In the genomic region with DNA sequence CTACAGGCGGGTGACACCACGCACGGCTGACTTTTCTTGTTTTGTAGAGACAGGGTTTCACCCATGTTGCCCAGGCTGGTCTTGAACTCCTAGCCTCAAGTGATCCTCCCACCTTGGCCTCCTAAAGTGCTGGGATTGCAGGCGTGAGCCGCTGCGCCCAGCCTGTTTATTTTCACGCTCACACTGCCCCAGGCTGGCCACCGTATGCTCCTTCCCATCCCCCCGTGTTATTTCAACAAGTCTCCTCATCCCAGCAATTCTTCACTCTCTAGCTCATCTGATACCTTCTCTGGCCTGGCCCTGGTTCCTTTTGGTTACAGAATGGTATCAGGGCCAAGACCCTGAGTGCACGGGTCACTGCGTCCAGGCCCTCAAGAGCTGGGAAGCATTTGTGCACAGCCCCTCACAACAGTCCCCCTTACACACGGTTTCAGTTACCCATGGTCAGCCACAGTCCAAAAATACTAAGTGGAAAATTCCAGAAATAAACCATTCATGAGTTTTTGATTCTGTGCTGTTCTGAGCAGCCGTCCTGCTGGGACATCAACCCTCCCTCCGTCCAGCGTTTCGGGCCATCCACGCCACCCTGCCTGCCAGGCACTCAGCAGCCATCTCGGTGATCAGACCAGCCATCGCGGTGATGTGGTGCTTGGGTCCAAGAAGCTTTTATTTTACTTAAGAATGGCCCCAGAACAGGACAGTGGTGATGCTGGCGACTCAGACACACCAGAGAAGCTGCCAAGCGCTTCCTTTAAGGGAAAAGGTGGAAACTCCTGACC, we compare ENCODE assay signal across 1 cellular context.
TF ChIP-seq lines count a peak whose summit lies in the region.

No MANE protein-coding gene starts in this region.

TF ChIP-seq in HepG2, 621 proteins besides CTCF, POLR2A, EP300 and RAD21 (continued from another document):
- TF ChIP-seq, protein P1, sequence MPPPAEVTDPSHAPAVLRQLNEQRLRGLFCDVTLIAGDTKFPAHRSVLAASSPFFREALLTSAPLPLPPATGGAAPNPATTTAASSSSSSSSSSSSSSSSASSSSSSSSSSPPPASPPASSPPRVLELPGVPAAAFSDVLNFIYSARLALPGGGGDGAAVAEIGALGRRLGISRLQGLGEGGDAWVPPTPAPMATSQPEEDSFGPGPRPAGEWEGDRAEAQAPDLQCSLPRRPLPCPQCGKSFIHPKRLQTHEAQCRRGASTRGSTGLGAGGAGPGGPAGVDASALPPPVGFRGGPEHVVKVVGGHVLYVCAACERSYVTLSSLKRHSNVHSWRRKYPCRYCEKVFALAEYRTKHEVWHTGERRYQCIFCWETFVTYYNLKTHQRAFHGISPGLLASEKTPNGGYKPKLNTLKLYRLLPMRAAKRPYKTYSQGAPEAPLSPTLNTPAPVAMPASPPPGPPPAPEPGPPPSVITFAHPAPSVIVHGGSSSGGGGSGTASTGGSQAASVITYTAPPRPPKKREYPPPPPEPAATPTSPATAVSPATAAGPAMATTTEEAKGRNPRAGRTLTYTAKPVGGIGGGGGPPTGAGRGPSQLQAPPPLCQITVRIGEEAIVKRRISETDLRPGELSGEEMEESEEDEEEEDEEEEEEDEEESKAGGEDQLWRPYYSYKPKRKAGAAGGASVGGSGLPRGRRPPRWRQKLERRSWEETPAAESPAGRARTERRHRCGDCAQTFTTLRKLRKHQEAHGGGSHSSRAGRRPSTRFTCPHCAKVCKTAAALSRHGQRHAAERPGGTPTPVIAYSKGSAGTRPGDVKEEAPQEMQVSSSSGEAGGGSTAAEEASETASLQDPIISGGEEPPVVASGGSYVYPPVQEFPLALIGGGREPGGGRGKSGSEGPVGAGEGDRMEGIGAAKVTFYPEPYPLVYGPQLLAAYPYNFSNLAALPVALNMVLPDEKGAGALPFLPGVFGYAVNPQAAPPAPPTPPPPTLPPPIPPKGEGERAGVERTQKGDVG (CRISPR knock-in tag; IDR thresholded peaks at IDR 0.05; ENCODE audit: borderline replicate concordance), result no peak
- TF ChIP-seq XBP1 (CRISPR knock-in tag; IDR thresholded peaks at IDR 0.05), result no peak
- TF ChIP-seq ZNF484 (CRISPR knock-in tag; IDR thresholded peaks at IDR 0.05; ENCODE audit: borderline replicate concordance, low read depth), result no peak
- no peak for TF ChIP-seq FOXP1 (IDR thresholded peaks at IDR 0.05)
- no peak for TF ChIP-seq FOXP1 (CRISPR knock-in tag; IDR thresholded peaks at IDR 0.05)
- TF ChIP-seq, protein P2, sequence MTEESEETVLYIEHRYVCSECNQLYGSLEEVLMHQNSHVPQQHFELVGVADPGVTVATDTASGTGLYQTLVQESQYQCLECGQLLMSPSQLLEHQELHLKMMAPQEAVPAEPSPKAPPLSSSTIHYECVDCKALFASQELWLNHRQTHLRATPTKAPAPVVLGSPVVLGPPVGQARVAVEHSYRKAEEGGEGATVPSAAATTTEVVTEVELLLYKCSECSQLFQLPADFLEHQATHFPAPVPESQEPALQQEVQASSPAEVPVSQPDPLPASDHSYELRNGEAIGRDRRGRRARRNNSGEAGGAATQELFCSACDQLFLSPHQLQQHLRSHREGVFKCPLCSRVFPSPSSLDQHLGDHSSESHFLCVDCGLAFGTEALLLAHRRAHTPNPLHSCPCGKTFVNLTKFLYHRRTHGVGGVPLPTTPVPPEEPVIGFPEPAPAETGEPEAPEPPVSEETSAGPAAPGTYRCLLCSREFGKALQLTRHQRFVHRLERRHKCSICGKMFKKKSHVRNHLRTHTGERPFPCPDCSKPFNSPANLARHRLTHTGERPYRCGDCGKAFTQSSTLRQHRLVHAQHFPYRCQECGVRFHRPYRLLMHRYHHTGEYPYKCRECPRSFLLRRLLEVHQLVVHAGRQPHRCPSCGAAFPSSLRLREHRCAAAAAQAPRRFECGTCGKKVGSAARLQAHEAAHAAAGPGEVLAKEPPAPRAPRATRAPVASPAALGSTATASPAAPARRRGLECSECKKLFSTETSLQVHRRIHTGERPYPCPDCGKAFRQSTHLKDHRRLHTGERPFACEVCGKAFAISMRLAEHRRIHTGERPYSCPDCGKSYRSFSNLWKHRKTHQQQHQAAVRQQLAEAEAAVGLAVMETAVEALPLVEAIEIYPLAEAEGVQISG (CRISPR knock-in tag; IDR thresholded peaks at IDR 0.05), result 0 out of 2 replicates have a peak, but pooled peaks have one; percentile 28
- no peak for TF ChIP-seq ZNF138 (CRISPR knock-in tag; IDR thresholded peaks at IDR 0.05; ENCODE audit: low read depth)
